ENCODE assay signal across 1 cellular context in the genomic region with DNA sequence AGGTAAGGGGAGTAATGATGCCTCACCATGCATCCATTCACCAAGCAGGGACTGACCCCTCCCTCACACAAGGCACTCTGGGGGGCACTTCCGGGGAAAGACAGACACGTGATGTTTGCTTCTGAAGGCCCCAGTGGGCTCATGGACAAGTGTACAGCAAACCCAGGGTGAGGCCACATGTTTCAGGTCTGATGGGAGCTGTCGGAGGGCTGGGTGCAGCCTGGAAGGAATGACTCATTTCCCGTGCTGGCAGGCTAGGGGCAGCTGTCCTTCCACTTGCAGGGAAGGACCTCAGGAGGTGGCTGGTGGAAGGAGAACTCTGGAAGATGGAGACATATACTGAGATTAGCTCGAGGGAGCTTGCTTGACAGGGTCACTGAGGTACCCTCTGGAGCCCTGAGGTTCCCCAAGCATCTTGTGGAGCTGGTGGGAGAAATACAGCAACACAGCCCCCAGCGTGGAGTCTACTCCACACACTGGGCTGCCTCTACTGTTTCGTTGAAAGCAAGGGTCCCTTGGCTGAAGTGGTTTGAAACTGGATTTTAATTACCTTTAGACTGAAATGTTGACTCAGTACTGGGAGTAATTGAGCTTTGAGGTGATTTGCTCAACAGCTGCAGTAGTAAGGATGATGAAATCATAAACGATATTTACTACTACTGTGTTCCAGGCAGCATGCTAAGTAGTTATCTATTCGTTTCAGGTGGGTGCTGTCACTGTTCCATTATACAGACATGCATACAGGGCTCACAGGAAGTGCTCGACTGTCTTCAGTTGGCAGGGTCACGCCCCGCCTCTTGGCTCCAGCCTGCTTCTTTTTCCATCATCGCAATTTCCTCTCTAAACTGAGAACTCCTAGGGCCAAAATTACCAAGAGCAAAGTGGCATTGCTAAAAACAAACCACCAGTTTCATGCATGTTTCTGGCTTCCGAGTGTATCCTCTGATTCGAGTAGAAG.
TF ChIP-seq lines count a peak whose summit lies in the region.

No MANE protein-coding gene starts in this region.

TF ChIP-seq in HEK293, 187 proteins besides CTCF, POLR2A, EP300 and RAD21 (continued from another document):
- TF ChIP-seq, protein P1, sequence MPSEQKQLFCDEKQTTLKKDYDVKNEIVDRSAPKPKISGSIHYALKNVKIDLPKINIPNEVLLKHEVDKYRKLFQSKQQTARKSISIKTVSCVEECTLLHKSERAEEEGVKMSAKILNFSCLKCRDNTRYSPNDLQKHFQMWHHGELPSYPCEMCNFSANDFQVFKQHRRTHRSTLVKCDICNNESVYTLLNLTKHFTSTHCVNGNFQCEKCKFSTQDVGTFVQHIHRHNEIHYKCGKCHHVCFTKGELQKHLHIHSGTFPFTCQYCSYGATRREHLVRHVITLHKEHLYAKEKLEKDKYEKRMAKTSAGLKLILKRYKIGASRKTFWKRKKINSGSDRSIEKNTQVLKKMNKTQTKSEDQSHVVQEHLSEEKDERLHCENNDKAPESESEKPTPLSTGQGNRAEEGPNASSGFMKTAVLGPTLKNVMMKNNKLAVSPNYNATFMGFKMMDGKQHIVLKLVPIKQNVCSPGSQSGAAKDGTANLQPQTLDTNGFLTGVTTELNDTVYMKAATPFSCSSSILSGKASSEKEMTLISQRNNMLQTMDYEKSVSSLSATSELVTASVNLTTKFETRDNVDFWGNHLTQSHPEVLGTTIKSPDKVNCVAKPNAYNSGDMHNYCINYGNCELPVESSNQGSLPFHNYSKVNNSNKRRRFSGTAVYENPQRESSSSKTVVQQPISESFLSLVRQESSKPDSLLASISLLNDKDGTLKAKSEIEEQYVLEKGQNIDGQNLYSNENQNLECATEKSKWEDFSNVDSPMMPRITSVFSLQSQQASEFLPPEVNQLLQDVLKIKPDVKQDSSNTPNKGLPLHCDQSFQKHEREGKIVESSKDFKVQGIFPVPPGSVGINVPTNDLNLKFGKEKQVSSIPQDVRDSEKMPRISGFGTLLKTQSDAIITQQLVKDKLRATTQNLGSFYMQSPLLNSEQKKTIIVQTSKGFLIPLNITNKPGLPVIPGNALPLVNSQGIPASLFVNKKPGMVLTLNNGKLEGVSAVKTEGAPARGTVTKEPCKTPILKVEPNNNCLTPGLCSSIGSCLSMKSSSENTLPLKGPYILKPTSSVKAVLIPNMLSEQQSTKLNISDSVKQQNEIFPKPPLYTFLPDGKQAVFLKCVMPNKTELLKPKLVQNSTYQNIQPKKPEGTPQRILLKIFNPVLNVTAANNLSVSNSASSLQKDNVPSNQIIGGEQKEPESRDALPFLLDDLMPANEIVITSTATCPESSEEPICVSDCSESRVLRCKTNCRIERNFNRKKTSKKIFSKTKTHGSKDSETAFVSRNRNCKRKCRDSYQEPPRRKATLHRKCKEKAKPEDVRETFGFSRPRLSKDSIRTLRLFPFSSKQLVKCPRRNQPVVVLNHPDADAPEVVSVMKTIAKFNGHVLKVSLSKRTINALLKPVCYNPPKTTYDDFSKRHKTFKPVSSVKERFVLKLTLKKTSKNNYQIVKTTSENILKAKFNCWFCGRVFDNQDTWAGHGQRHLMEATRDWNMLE (tag by site-specific recombination; conservative IDR thresholded peaks at IDR 0.05; ENCODE audit: low read depth) = peak; percentile 22; the same call in 1 of the 2 replicates
- TF ChIP-seq ZNF555 (tag by site-specific recombination; conservative IDR thresholded peaks at IDR 0.05) = no peak
